1 cellular context compared by ENCODE assay signal in the genomic region with DNA sequence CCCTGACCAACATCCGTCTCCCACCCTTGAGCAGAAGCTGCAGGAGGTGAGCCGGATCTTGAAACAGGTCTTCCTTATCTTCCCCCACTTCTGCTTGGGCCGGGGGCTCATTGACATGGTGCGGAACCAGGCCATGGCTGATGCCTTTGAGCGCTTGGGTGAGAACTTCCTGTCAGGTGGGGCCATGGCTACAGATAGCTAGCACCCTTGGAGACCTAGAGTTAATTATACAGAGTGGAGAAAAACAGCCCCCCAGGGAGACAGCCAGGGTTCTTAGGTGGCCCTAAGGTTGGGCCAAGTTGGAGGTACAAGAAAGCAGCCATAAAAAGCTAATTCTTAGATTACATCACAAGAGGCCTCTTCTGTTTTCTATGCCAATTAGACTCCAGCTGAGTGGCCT.
TF ChIP-seq lines count a peak whose summit lies in the region.

No MANE protein-coding gene starts in this region.

TF ChIP-seq in SK-N-SH, 30 proteins besides CTCF, POLR2A, EP300 and RAD21:
- TF ChIP-seq ZBTB33 (IDR thresholded peaks at IDR 0.05; ENCODE audit: borderline replicate concordance, low read depth), result no peak
- no peak for TF ChIP-seq FOXJ3 (CRISPR knock-in tag; IDR thresholded peaks at IDR 0.05)
- no peak for TF ChIP-seq RCOR1 (IDR thresholded peaks at IDR 0.05; ENCODE audit: low read length)
- no peak for TF ChIP-seq POLR2AphosphoS5 (IDR thresholded peaks at IDR 0.05; ENCODE audit: low read depth, low read length)
- TF ChIP-seq TAF1 (IDR thresholded peaks at IDR 0.05; ENCODE audit: borderline replicate concordance, low read depth, low read length), result no peak
- no peak for TF ChIP-seq MXI1 (IDR thresholded peaks at IDR 0.05; ENCODE audit: low read depth, low read length)
- no peak for TF ChIP-seq JUND (IDR thresholded peaks at IDR 0.05)
- no peak for TF ChIP-seq YY1 (IDR thresholded peaks at IDR 0.05; ENCODE audit: low read depth)
